Comparison of ENCODE assay signal across 8 cellular contexts in genomic region chr20:56343861-56344381, GRCh38. TPM values are rescaled to one million over a fixed set of nuclear protein-coding genes. Genes with fewer than 3 reads are reported as not detected.
DNase-seq lines count a peak whose midpoint lies in the region; ATAC-seq and TF ChIP-seq lines count a peak whose summit lies in the region.

No MANE protein-coding gene starts in this region.

- peak; percentile 88 for ATAC-seq in activated CD4-positive, alpha-beta T cell treated with anti-CD3 and anti-CD28 coated beads for 36 hours

- WGBS in ovary, 3 donors = 1 to 2% (median 2%) methylated on average over 37 to 41 of the region's 41 CpGs

- POLR2A ChIA-PET in activated CD4-positive, alpha-beta T cell treated with anti-CD3 and anti-CD28 coated beads for 36 hours (lab: Charles Lee) = no interaction called here

- intact Hi-C loops in activated CD4-positive, alpha-beta T cell treated with anti-CD3 and anti-CD28 coated beads for 36 hours (cut with DNase I, micrococcal nuclease) = loop anchor here (1.0 to 10.0 kb wide), 4 partner anchors 95 to 1699 kb away; partner anchors contain the start of gene MC3R (in 2 of the 2)
- intact Hi-C loops in ovary (cut with DNase I) = no loop called here

- H3K27me3 ChIP-seq in HL-60 (ENCODE audit: insufficient read depth, poor library complexity, severe bottlenecking) (peaks cover 16% of the 10 kb centered on the region), ovary (no peaks in the 10 kb centered on the region)

- peaks cover 1% of the 10 kb centered on the region for H3K4me1 ChIP-seq in ovary (ENCODE audit: insufficient read depth)

- no peak overlapping the region for H3K4me3 ChIP-seq in HL-60 (replicated peaks; ENCODE audit: insufficient read depth, low read length)
- H3K4me3 ChIP-seq in fibroblast of the aortic adventitia (ENCODE audit: low read depth, low read length) = peak overlapping the region; percentile 41
- no peak overlapping the region for H3K4me3 ChIP-seq in ovary

- no peak overlapping the region for H3K27ac Mint-ChIP-seq in activated CD4-positive, alpha-beta T cell treated with anti-CD3 and anti-CD28 coated beads for 36 hours

- peak; percentile 77 for DNase-seq in activated CD4-positive, alpha-beta T cell treated with anti-CD3 and anti-CD28 coated beads for 36 hours
- no peak for DNase-seq in activated CD4-positive, alpha-beta T cell treated with anti-CD3 and anti-CD28 coated beads for 1 hour
- peak in 1 of 2 experiments; percentile 29 for DNase-seq in HL-60 (ENCODE audit: low read depth in 1 of 2, low spot score in 1 of 2)
- DNase-seq in activated CD8-positive, alpha-beta memory T cell treated with anti-CD3 and anti-CD28 coated beads, Interleukin-2, amount 50 U/mL, for 48 hours = peak; percentile 83
- peak; percentile 46 for DNase-seq in fibroblast of the aortic adventitia (ENCODE audit: low read depth)
- DNase-seq in ovary = peak; percentile 33 to 74 (median 48)
- no peak for DNase-seq in effector CD8-positive, alpha-beta T cell (lab: John Stamatoyannopoulos, UW)
- no peak for DNase-seq in NCI-H2196 (lab: John Stamatoyannopoulos, UW; ENCODE audit: unreplicated experiment)

- TF ChIP-seq CTCF in HL-60 (IDR thresholded peaks at IDR 0.05; ENCODE audit: insufficient read depth, low read length) = peak; percentile 45
- TF ChIP-seq CTCF in fibroblast of the aortic adventitia (IDR thresholded peaks at IDR 0.05; ENCODE audit: insufficient read depth, low read length) = peak; percentile 64
- peak; percentile 15 to 66 (median 30) for TF ChIP-seq CTCF in ovary (IDR thresholded peaks at IDR 0.05)

- no peak overlapping the region for H3K4me3 Mint-ChIP-seq in activated CD4-positive, alpha-beta T cell treated with anti-CD3 and anti-CD28 coated beads for 36 hours

- H3K36me3 ChIP-seq in ovary = no peaks in the 10 kb centered on the region

- TF ChIP-seq EP300 in ovary (IDR thresholded peaks at IDR 0.05) = no peak

- H3K36me3 Mint-ChIP-seq in activated CD4-positive, alpha-beta T cell treated with anti-CD3 and anti-CD28 coated beads for 36 hours (ENCODE audit: low read depth) = no peaks in the 10 kb centered on the region

- no peak overlapping the region for H3K27ac ChIP-seq in HL-60 (replicated peaks)
- no peak overlapping the region for H3K27ac ChIP-seq in ovary

- peaks cover 2% of the 10 kb centered on the region for H3K4me1 Mint-ChIP-seq in activated CD4-positive, alpha-beta T cell treated with anti-CD3 and anti-CD28 coated beads for 36 hours

- no peaks in the 10 kb centered on the region for H3K9me3 ChIP-seq in ovary

- TF ChIP-seq POLR2A in ovary (IDR thresholded peaks at IDR 0.05) = no peak

- no peaks in the 10 kb centered on the region for H3K9me3 Mint-ChIP-seq in activated CD4-positive, alpha-beta T cell treated with anti-CD3 and anti-CD28 coated beads for 36 hours (ENCODE audit: low read depth)

- CTCF ChIA-PET in activated CD4-positive, alpha-beta T cell treated with anti-CD3 and anti-CD28 coated beads for 36 hours (lab: Charles Lee) = interaction anchor here (0.6 to 1.3 kb wide), 11 partner anchors 10 to 1075 kb away, joined by 3 to 4 read pairs (median 3); partner anchors contain the start of gene MC3R

- H3K27me3 Mint-ChIP-seq in activated CD4-positive, alpha-beta T cell treated with anti-CD3 and anti-CD28 coated beads for 36 hours = peaks cover 49% of the 10 kb centered on the region

RNA-seq across cellular contexts. Expression of gene FAM210B, which starts 14.9 kb away (rescaled TPM):
- total RNA-seq in activated CD4-positive, alpha-beta T cell treated with anti-CD3 and anti-CD28 coated beads for 36 hours = 1 to 10 TPM; 4.5 to 4.8 TPM
- total RNA-seq in fibroblast of the aortic adventitia (ENCODE audit: low replicate concordance) = 53.3 and 56.1 TPM in 2 replicates
- 100 to 1,000 TPM in 5 of 7 donors, 10 to 100 TPM in 2; 61.5 to 135 (median 120) TPM for total RNA-seq in ovary
- polyA plus RNA-seq in ovary = 100 to 1,000 TPM in 1 of 2 donors, 10 to 100 TPM in 1; 94.4 to 148 TPM

RNA-seq across cellular contexts. Expression of gene AURKA, which starts 48.1 kb away (rescaled TPM):
- 100 to 1,000 TPM; 103 to 114 TPM for total RNA-seq in activated CD4-positive, alpha-beta T cell treated with anti-CD3 and anti-CD28 coated beads for 36 hours
- total RNA-seq in fibroblast of the aortic adventitia (ENCODE audit: low replicate concordance) (2.1 and 29.1 TPM in 2 replicates), ovary (1 to 10 TPM; 2.2 to 10.0 (median 3.5) TPM)
- 1 to 10 TPM; 2.5 to 3.2 TPM for polyA plus RNA-seq in ovary

RNA-seq across cellular contexts. Expression of gene CSTF1, which starts 48.5 kb away (rescaled TPM):
- 10 to 100 TPM; 62.0 to 84.2 TPM for total RNA-seq in activated CD4-positive, alpha-beta T cell treated with anti-CD3 and anti-CD28 coated beads for 36 hours
- 36.1 and 49.6 TPM in 2 replicates for total RNA-seq in fibroblast of the aortic adventitia (ENCODE audit: low replicate concordance)
- total RNA-seq in ovary = 10 to 100 TPM; 23.8 to 41.5 (median 31.8) TPM
- polyA plus RNA-seq in ovary = 10 to 100 TPM; 15.5 to 40.7 TPM

Comparison
In these comparisons a context has a peak if more than half of its experiments do, and no peak if none do; other contexts are left out.
1. DNase-seq: peak in activated CD4-positive, alpha-beta T cell treated with anti-CD3 and anti-CD28 coated beads for 36 hours (single experiment), activated CD8-positive, alpha-beta memory T cell treated with anti-CD3 and anti-CD28 coated beads, Interleukin-2, amount 50 U/mL, for 48 hours (single experiment), fibroblast of the aortic adventitia (single experiment) and ovary (5 of 5); none in activated CD4-positive, alpha-beta T cell treated with anti-CD3 and anti-CD28 coated beads for 1 hour (single experiment), effector CD8-positive, alpha-beta T cell (single experiment) and NCI-H2196 (single experiment).
2. intact Hi-C loops: an anchor here in activated CD4-positive, alpha-beta T cell treated with anti-CD3 and anti-CD28 coated beads for 36 hours (1.0 to 10.0 kb wide); none called in ovary.
3. Peak in every context shown above with its lines, with median percentiles within 50 percentile points of each other: CTCF ChIP-seq.